23 cellular contexts compared by ENCODE assay signal in the genomic region with DNA sequence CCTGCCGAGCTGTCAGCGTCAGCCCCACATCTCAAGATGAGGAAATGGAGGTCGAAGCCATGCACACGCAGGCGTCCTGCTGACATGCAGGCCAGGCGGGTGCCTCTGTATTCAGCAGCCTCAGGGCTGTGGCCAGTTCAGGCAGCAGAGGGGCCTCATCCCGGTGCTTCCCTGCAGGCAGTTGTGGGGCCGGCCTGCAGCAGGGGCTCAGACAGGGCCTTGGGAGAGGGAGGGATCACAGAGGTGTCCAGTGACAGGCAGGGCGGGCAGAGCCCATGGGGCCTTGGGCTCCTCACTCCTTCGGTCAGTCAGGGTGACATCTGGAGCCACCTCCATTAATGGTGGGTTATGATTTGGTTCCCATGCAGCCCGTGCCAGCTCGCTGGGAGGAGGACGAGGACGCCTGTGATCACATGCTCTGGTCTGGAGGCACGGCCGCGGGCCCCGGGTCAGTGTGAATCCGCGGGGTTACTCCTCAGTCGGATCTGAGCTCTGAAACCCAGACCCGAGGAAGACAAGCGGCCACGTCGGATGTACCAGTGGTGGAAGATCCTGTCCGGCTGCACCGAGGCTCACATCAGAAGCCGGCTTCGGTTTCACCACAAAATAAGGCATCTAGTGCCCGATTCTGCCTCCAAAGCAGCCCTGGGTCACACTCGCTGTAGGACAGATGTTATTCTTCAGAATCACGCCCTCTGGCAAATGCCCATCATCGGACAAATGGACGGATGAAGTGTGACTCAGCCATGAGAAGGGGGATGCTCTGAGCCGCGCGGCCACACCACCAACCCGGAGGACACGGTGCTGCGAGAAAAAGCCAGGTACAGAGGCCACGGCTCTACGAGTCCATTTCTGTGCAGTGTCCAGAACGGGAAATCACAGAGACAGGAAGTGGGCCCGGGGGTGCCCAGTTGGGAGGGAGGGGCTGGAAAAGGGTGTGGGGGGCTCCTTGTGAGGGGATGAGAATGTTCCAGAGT. TPM values are rescaled to one million over a fixed set of nuclear protein-coding genes. Genes with fewer than 3 reads are reported as not detected.
DNase-seq lines count a peak whose midpoint lies in the region; ATAC-seq and TF ChIP-seq lines count a peak whose summit lies in the region.
"Had no signal": no experiment of that assay in that cellular context is flagged by ENCODE, and none has a peak within 500 bp of the region (broad histone marks: within the 10 kb centered on the region; RNA-seq: fewer than 3 reads in every experiment).

No MANE protein-coding gene starts in this region.

- no peak overlapping the region for H3K4me3 ChIP-seq in right cardiac atrium (ENCODE audit: low read length)
- no peak overlapping the region for H3K4me3 ChIP-seq in WERI-Rb-1 (ENCODE audit: low read depth, low read length)
- H3K4me3 ChIP-seq in upper lobe of right lung: no peak overlapping the region

- intact Hi-C loops in right cardiac atrium (cut with DNase I) (no loop called here), cardiac septum (cut with DNase I) (no loop called here), upper lobe of right lung (cut with DNase I) (no loop called here)

- H3K36me3 ChIP-seq in WERI-Rb-1: no peaks in the 10 kb centered on the region
- H3K36me3 ChIP-seq in upper lobe of right lung: no peaks in the 10 kb centered on the region

- H3K4me1 ChIP-seq in right cardiac atrium (ENCODE audit: control insufficient read depth, insufficient read depth, low read length): no peaks in the 10 kb centered on the region
- no peaks in the 10 kb centered on the region for H3K4me1 ChIP-seq in upper lobe of right lung

- DNase-seq in right cardiac atrium (peak; percentile 5 to 45 (median 30)), cardiac septum (ENCODE audit: low spot score) (no peak), WERI-Rb-1 (peak; percentile 34), left kidney (ENCODE audit: low read depth, low spot score) (peak; percentile 82), retina (peak; percentile 54), upper lobe of right lung (no peak)
- DNase-seq: DMS79, GOT3, KG1, NCI-H1092, NCI-H1436, NCI-H187 treated with DMSO at 0.1 percent for 48 hours, NCI-H226, NCI-H510A treated with DMSO at 0.1 percent for 48 hours, NCI-H774, OCI-M1, SHP77 had no signal

- no peaks in the 10 kb centered on the region for H3K27me3 ChIP-seq in right cardiac atrium (ENCODE audit: control insufficient read depth, insufficient read depth)
- no peaks in the 10 kb centered on the region for H3K27me3 ChIP-seq in WERI-Rb-1 (ENCODE audit: insufficient read depth, low read depth, severe bottlenecking)
- peaks cover 18% of the 10 kb centered on the region for H3K27me3 ChIP-seq in upper lobe of right lung

- H3K27ac ChIP-seq in right cardiac atrium (ENCODE audit: low read length): no peak overlapping the region
- H3K27ac ChIP-seq in WERI-Rb-1: no peak overlapping the region
- H3K27ac ChIP-seq in upper lobe of right lung: no peak overlapping the region
- H3K27ac ChIP-seq: HL-60 had no signal

- TF ChIP-seq CTCF in WERI-Rb-1 (IDR thresholded peaks at IDR 0.05; ENCODE audit: low read depth, low read length): no peak
- no peak for TF ChIP-seq CTCF in upper lobe of right lung (IDR thresholded peaks at IDR 0.05)

- no peaks in the 10 kb centered on the region for H3K9me3 ChIP-seq in right cardiac atrium (ENCODE audit: control insufficient read depth, low read length)
- no peaks in the 10 kb centered on the region for H3K9me3 ChIP-seq in WERI-Rb-1 (ENCODE audit: severe bottlenecking)
- H3K9me3 ChIP-seq in upper lobe of right lung: no peaks in the 10 kb centered on the region

- 73% methylated on average over 44 of the region's 44 CpGs for WGBS in right cardiac atrium

- ATAC-seq in right cardiac atrium (no peak), HG02970 (IDR thresholded peaks at IDR 0.05; ENCODE audit: low FRiP score, unreplicated experiment) (no peak), HG03457 (IDR thresholded peaks at IDR 0.05; ENCODE audit: unreplicated experiment) (no peak), upper lobe of right lung (no peak)

RNA-seq across cellular contexts. Expression of gene KRTAP10-1, which starts 33.4 kb away (rescaled TPM):
- total RNA-seq in right cardiac atrium (not detected), cardiac septum (not detected), upper lobe of right lung (not detected)
- not detected for polyA plus RNA-seq in right cardiac atrium
- total RNA-seq: A172, HT-29 had no signal
- polyA plus RNA-seq: AG04450 had no signal

RNA-seq across cellular contexts. Expression of gene KRTAP10-2, which starts 44.7 kb away (rescaled TPM):
- not detected for total RNA-seq in right cardiac atrium
- polyA plus RNA-seq in right cardiac atrium: 0.11 TPM
- total RNA-seq in cardiac septum: not detected
- not detected for total RNA-seq in upper lobe of right lung
- total RNA-seq: A172, HT-29 had no signal
- polyA plus RNA-seq: AG04450 had no signal

RNA-seq across cellular contexts. Expression of gene LRRC3, which starts 51.3 kb away (rescaled TPM):
- total RNA-seq in right cardiac atrium (1 to 10 TPM in 3 of 4 donors, under 1 TPM in 1; 0.89 to 1.1 (median 1.0) TPM), cardiac septum (2.9 TPM), upper lobe of right lung (3.6 TPM)
- 0.93 TPM for polyA plus RNA-seq in right cardiac atrium

RNA-seq across cellular contexts. Expression of gene KRTAP10-3, which starts 52.0 kb away (rescaled TPM):
- total RNA-seq in right cardiac atrium (not detected), cardiac septum (not detected), upper lobe of right lung (not detected)
- not detected for polyA plus RNA-seq in right cardiac atrium
- total RNA-seq: A172, HT-29 had no signal
- polyA plus RNA-seq: AG04450 had no signal

Comparison
In these comparisons a context has a peak if more than half of its experiments do, and no peak if none do; other contexts are left out.
1. DNase-seq: peak in right cardiac atrium (3 of 3), WERI-Rb-1 (single experiment), left kidney (single experiment) and retina (single experiment); none in cardiac septum (single experiment) and upper lobe of right lung (single experiment).